Comparison of ENCODE assay signal across 8 cellular contexts in the genomic region with DNA sequence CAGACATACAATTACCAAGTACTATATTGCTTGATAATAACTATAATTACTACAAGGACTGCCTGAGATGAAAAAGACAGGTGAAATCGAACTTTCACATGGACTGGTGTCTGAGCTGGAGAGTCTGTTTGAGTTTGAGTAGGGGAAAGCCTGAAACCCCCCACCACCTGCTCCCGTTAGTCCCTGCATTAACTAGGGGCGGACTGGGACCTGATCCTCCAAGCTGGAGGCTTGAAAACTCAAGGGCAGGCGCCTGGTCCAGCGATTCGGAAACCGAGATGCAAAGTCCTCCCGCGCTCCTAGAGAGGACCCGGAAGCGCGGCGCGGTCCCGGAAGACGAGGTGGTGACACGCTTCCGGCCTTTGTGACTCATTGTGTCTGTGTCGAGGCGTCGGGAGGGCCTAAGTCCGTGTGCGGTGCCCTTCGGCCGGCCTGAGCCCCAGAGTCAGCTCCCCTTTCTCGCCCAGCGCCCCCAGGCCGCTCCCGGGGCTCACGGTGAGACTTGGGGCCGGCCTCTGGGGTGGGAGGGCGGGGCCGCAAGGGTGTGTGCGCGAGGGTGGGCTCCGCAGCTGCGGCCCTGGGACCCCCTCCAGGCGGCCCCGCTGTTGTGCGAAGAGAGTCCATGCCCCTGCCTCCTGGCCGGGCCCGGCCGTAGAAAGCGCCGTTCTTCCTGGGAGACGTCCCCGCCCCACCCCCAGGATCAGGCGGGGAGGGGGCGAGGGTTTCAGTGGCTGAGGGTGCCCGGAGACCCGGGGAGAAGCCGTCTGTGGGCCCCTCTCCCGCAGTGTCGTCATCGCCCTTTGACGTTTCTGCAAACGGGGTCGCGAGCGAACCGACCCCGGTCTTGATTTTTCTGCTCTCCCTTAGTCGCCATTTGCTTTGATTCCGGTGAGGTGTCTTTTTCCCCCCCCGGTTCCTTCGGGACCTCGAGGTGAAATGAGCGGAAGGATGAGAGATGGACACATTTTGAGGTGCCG. TPM values are rescaled to one million over a fixed set of nuclear protein-coding genes. Genes with fewer than 3 reads are reported as not detected.
DNase-seq lines count a peak whose midpoint lies in the region; ATAC-seq and TF ChIP-seq lines count a peak whose summit lies in the region.

Gene ZKSCAN1, plus strand, starts transcription at position 365 of the 977 bp plus-strand sequence. CDS start 7,911 bp downstream, outside the sequence.

- H3K36me3 Mint-ChIP-seq in activated naive CD4-positive, alpha-beta T cell treated with anti-CD3 and anti-CD28 coated beads, Interleukin-2, amount 50 U/mL, for 72 hours, result peaks cover 10 to 34% of the 10 kb centered on the region in 2 donors

- TF ChIP-seq CTCF in omental fat pad (IDR thresholded peaks at IDR 0.05), result no peak

- no peaks in the 10 kb centered on the region for H3K9me3 Mint-ChIP-seq in activated naive CD4-positive, alpha-beta T cell treated with anti-CD3 and anti-CD28 coated beads, Interleukin-2, amount 50 U/mL, for 72 hours

- peak within 1 kb of the TSS; percentile 96 for H3K27ac ChIP-seq in temporal lobe (ENCODE audit: low read depth, low read length)

- peak within 1 kb of the TSS; percentile 97 to 98 for H3K27ac Mint-ChIP-seq in activated naive CD4-positive, alpha-beta T cell treated with anti-CD3 and anti-CD28 coated beads, Interleukin-2, amount 50 U/mL, for 72 hours

- peak within 1 kb of the TSS; percentile 90 for H3K4me3 ChIP-seq in GM08714 (ENCODE audit: low read length)

- ATAC-seq in HG02571 (IDR thresholded peaks at IDR 0.05; ENCODE audit: unreplicated experiment), result peak; percentile 95
- ATAC-seq in activated naive CD4-positive, alpha-beta T cell treated with anti-CD3 and anti-CD28 coated beads, Interleukin-2, amount 50 U/mL, for 72 hours, result peak; percentile 94 to 96
- ATAC-seq in omental fat pad (ENCODE audit: low FRiP score), result peak; percentile 95

- DNase-seq in NCI-H1048 (lab: John Stamatoyannopoulos, UW), result peak; percentile 82
- peak; percentile 75 for DNase-seq in SKM-1 (lab: John Stamatoyannopoulos, UW; ENCODE audit: unreplicated experiment)
- DNase-seq in activated naive CD4-positive, alpha-beta T cell treated with anti-CD3 and anti-CD28 coated beads, Interleukin-2, amount 50 U/mL, for 72 hours (ENCODE audit: low spot score in 2 of 2), result peak; percentile 81 to 87
- peak; percentile 90 for DNase-seq in glomerular visceral epithelial cell (ENCODE audit: extremely low spot score)
- DNase-seq in omental fat pad (ENCODE audit: low spot score), result peak; percentile 59

RNA-seq across cellular contexts. Expression of gene ZKSCAN1, which starts in this region (rescaled TPM):
- 10 to 100 TPM; 52.2 to 67.1 TPM for total RNA-seq in activated naive CD4-positive, alpha-beta T cell treated with anti-CD3 and anti-CD28 coated beads, Interleukin-2, amount 50 U/mL, for 72 hours
- total RNA-seq in omental fat pad (10 to 100 TPM; 21.5 to 34.5 (median 28.0) TPM), temporal lobe (60.0 TPM)

Comparison
In these comparisons a context has a peak if more than half of its experiments do, and no peak if none do; other contexts are left out.
1. Peak in every context shown above with its lines: DNase-seq, ATAC-seq, H3K4me3 ChIP-seq and H3K27ac ChIP-seq.